1 cellular context compared by ENCODE assay signal in genomic region chr19:40416918-40417713, GRCh38.
TF ChIP-seq lines count a peak whose summit lies in the region.

No MANE protein-coding gene starts in this region.

TF ChIP-seq in HepG2, 621 proteins besides CTCF, POLR2A, EP300 and RAD21 (continued from another document):
- TF ChIP-seq PAXIP1 (CRISPR knock-in tag; conservative IDR thresholded peaks at IDR 0.05), result peak; percentile 47; the same call in 1 of the 2 replicates
- TF ChIP-seq HMG20A (CRISPR knock-in tag; IDR thresholded peaks at IDR 0.05; ENCODE audit: borderline replicate concordance), result 0 out of 2 replicates have a peak, but pooled peaks have one; percentile 31
- TF ChIP-seq SOX6 (IDR thresholded peaks at IDR 0.05), result no peak
- peak; percentile 48; the same call in 1 of the 2 replicates for TF ChIP-seq SOX6 (CRISPR knock-in tag; IDR thresholded peaks at IDR 0.05)
- TF ChIP-seq TBX2 (CRISPR knock-in tag; IDR thresholded peaks at IDR 0.05; ENCODE audit: borderline replicate concordance), result peak; percentile 29; the same call in 1 of the 2 replicates
- TF ChIP-seq FOXK1 (CRISPR knock-in tag; IDR thresholded peaks at IDR 0.05; ENCODE audit: borderline replicate concordance, low read depth), result peak; percentile 44; the same call in 1 of the 2 replicates
- 0 out of 2 replicates have a peak, but pooled peaks have one; percentile 44 for TF ChIP-seq HNF1B (CRISPR knock-in tag; IDR thresholded peaks at IDR 0.05)
- TF ChIP-seq KLF16 (CRISPR knock-in tag; IDR thresholded peaks at IDR 0.05), result 0 out of 4 replicates have a peak, but pooled peaks of 1 of the 2 experiments have one; percentile 46
- no peak for TF ChIP-seq MXI1 (IDR thresholded peaks at IDR 0.05; ENCODE audit: borderline replicate concordance, low read depth, low read length)
- TF ChIP-seq MEF2D (CRISPR knock-in tag; IDR thresholded peaks at IDR 0.05), result 0 out of 2 replicates have a peak, but pooled peaks have one; percentile 2
- TF ChIP-seq PCBP1 (IDR thresholded peaks at IDR 0.05; ENCODE audit: borderline replicate concordance, low read depth, low read length), result peak; percentile 52; the same call in 1 of the 2 replicates
- TF ChIP-seq RFXAP (CRISPR knock-in tag; IDR thresholded peaks at IDR 0.05; ENCODE audit: borderline replicate concordance), result no peak
- no peak for TF ChIP-seq NCOR1 (IDR thresholded peaks at IDR 0.05; ENCODE audit: borderline replicate concordance, low read length)
- TF ChIP-seq FOXJ3 (CRISPR knock-in tag; IDR thresholded peaks at IDR 0.05; ENCODE audit: borderline replicate concordance), result 0 out of 2 replicates have a peak, but pooled peaks have one; percentile 24
- peak; percentile 46 for TF ChIP-seq SALL1 (CRISPR knock-in tag; IDR thresholded peaks at IDR 0.05)
- no peak for TF ChIP-seq ATM (IDR thresholded peaks at IDR 0.05; ENCODE audit: borderline replicate concordance)
- TF ChIP-seq NFKB2 (CRISPR knock-in tag; IDR thresholded peaks at IDR 0.05; ENCODE audit: borderline replicate concordance), result peak; percentile 37; the same call in 1 of the 2 replicates
- no peak for TF ChIP-seq ZNF558 (CRISPR knock-in tag; IDR thresholded peaks at IDR 0.05; ENCODE audit: borderline replicate concordance)
- no peak for TF ChIP-seq SOX13 (IDR thresholded peaks at IDR 0.05)
- TF ChIP-seq SOX13 (CRISPR knock-in tag; conservative IDR thresholded peaks at IDR 0.05 in 1 of 2, IDR thresholded peaks at IDR 0.05 in 1 of 2), result peak in 1 of 2 experiments; percentile 69; a peak in 2 of 4 replicates
- TF ChIP-seq FOXP4 (CRISPR knock-in tag; IDR thresholded peaks at IDR 0.05), result peak; percentile 19; the same call in 1 of the 2 replicates
- 0 out of 2 replicates have a peak, but pooled peaks have one; percentile 13 for TF ChIP-seq BCL6 (CRISPR knock-in tag; IDR thresholded peaks at IDR 0.05)
- TF ChIP-seq SAP130 (CRISPR knock-in tag; IDR thresholded peaks at IDR 0.05; ENCODE audit: low read depth), result peak; percentile 63
- no peak for TF ChIP-seq ZNF124 (CRISPR knock-in tag; IDR thresholded peaks at IDR 0.05)
- no peak for TF ChIP-seq AFF4 (CRISPR knock-in tag; IDR thresholded peaks at IDR 0.05)
- peak; percentile 97 for TF ChIP-seq ZNF710 (CRISPR knock-in tag; IDR thresholded peaks at IDR 0.05; ENCODE audit: borderline replicate concordance)
- TF ChIP-seq KMT2B (CRISPR knock-in tag; IDR thresholded peaks at IDR 0.05), result no peak
- TF ChIP-seq KDM2A (CRISPR knock-in tag; IDR thresholded peaks at IDR 0.05; ENCODE audit: borderline replicate concordance, low read depth), result peak; percentile 19; the same call in 1 of the 2 replicates
- TF ChIP-seq GABPB1 (CRISPR knock-in tag; IDR thresholded peaks at IDR 0.05), result peak; percentile 56
- TF ChIP-seq ZNF121 (CRISPR knock-in tag; IDR thresholded peaks at IDR 0.05), result no peak
- TF ChIP-seq ATF3 (CRISPR knock-in tag; IDR thresholded peaks at IDR 0.05), result peak; percentile 47; the same call in 1 of the 2 replicates
- TF ChIP-seq KAT8 (CRISPR knock-in tag; IDR thresholded peaks at IDR 0.05), result peak; percentile 54
- no peak for TF ChIP-seq NFE2 (CRISPR knock-in tag; IDR thresholded peaks at IDR 0.05)
- peak; percentile 22; the same call in 1 of the 2 replicates for TF ChIP-seq ZBTB7B (CRISPR knock-in tag; IDR thresholded peaks at IDR 0.05)
- TF ChIP-seq FOXA1 (IDR thresholded peaks at IDR 0.05), result no peak
- peak; percentile 67 for TF ChIP-seq FOXA1 (CRISPR knock-in tag; IDR thresholded peaks at IDR 0.05)
- TF ChIP-seq YY1 (IDR thresholded peaks at IDR 0.05; ENCODE audit: insufficient read depth, insufficient replicate concordance, low read depth, low read length), result no peak
- TF ChIP-seq ZNF792 (CRISPR knock-in tag; IDR thresholded peaks at IDR 0.05), result 0 out of 2 replicates have a peak, but pooled peaks have one; percentile 28
- TF ChIP-seq ZNF775 (CRISPR knock-in tag; IDR thresholded peaks at IDR 0.05; ENCODE audit: borderline replicate concordance), result 0 out of 2 replicates have a peak, but pooled peaks have one; percentile 31
- TF ChIP-seq ZFY (CRISPR knock-in tag; IDR thresholded peaks at IDR 0.05), result peak; percentile 39; the same call in 1 of the 2 replicates
- peak; percentile 28; the same call in 1 of the 2 replicates for TF ChIP-seq ARID4A (CRISPR knock-in tag; IDR thresholded peaks at IDR 0.05; ENCODE audit: borderline replicate concordance)
- peak; percentile 95 for TF ChIP-seq KLF9 (CRISPR knock-in tag; IDR thresholded peaks at IDR 0.05; ENCODE audit: low read depth)
